ENCODE assay signal across 9 cellular contexts in the genomic region with DNA sequence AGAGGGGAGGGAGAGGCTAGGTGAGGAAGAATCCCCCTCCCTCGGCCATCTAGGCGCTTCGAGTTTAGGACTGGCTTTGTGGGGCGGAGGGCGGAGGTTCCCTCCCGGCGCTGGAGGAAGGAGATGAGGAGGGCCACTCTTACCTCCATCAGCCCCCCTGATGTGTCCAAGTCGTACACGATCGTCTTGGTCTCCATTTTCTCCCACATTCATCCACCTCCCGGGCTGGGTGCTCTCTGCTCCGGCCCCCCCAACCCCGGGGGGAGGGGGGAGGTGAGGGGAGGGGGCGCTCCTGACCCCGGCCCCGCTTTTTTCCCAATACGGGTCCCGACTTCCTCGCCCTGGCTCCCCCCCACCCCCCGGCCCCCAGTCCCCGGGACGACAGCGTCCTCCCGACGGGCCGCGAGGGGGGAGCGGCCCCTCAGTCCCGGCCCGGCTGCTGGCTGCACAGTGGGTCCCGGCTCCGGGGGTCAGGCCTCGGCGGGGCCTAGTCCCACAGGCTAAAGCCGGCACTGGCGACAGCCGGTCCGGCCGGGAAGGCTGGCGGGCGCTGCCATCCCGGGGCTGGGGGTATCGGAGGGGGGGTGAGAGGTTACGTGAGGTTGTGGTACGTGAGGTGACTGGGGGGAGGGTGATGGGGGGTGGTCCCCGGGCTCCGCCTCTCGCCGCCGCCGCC. TPM values are rescaled to one million over a fixed set of nuclear protein-coding genes. Genes with fewer than 3 reads are reported as not detected.
DNase-seq lines count a peak whose midpoint lies in the region.
"Had no signal": no experiment of that assay in that cellular context is flagged by ENCODE, and none has a peak within 500 bp of the region (broad histone marks: within the 10 kb centered on the region; RNA-seq: fewer than 3 reads in every experiment).

No MANE protein-coding gene starts in this region.

- H3K4me3 Mint-ChIP-seq in activated naive CD4-positive, alpha-beta T cell treated with anti-CD3 and anti-CD28 coated beads for 36 hours, result peak overlapping the region; percentile 96
- peak overlapping the region; percentile 97 for H3K4me3 Mint-ChIP-seq in activated T-helper 1 cell treated with anti-CD3 and anti-CD28 coated beads, Interleukin-12 subunit alpha, Interleukin-12 subunit beta, Interleukin-2, Interleukin-4 antibody, amounts not matched to agents 30 ng/mL and 10 ng/mL and 1 ng/mL, durations not matched to agents 14 hours and 24 hours and 36 hours

- H3K27ac ChIP-seq in subcutaneous abdominal adipose tissue (ENCODE audit: low read depth, low read length), result peak overlapping the region; percentile 79

- intact Hi-C loops in activated naive CD4-positive, alpha-beta T cell treated with anti-CD3 and anti-CD28 coated beads for 36 hours (cut with micrococcal nuclease), result loop anchor here (1.0 to 10.0 kb wide), 9 partner anchors 108 to 616 kb away; a partner anchor contains a TSS
- intact Hi-C loops in activated T-helper 1 cell treated with anti-CD3 and anti-CD28 coated beads, Interleukin-12 subunit alpha, Interleukin-12 subunit beta, Interleukin-2, Interleukin-4 antibody, amounts not matched to agents 30 ng/mL and 10 ng/mL and 1 ng/mL, durations not matched to agents 14 hours and 24 hours and 36 hours (cut with micrococcal nuclease), result loop anchor here (2.0 to 10.0 kb wide), 7 partner anchors 108 to 634 kb away; a partner anchor contains a TSS

- H3K27me3 Mint-ChIP-seq in activated naive CD4-positive, alpha-beta T cell treated with anti-CD3 and anti-CD28 coated beads for 36 hours (ENCODE audit: low read depth), result no peaks in the 10 kb centered on the region
- H3K27me3 Mint-ChIP-seq in activated T-helper 1 cell treated with anti-CD3 and anti-CD28 coated beads, Interleukin-12 subunit alpha, Interleukin-12 subunit beta, Interleukin-2, Interleukin-4 antibody, amounts not matched to agents 30 ng/mL and 10 ng/mL and 1 ng/mL, durations not matched to agents 14 hours and 24 hours and 36 hours (ENCODE audit: insufficient read depth), result no peaks in the 10 kb centered on the region

- H3K4me1 ChIP-seq in subcutaneous abdominal adipose tissue (ENCODE audit: control insufficient read depth in 5 of 5, insufficient read depth in 5 of 5, low read length in 5 of 5), result peaks cover 4 to 57% (median 51%) of the 10 kb centered on the region in 5 donors

- peak overlapping the region in 4 of 5 donors; percentile 77 to 90 (median 88) for H3K9ac ChIP-seq in subcutaneous abdominal adipose tissue (ENCODE audit: low read length in 5 of 5)

- H3K9me3 ChIP-seq in iPS-18c (ENCODE audit: control insufficient read depth, insufficient read depth, low read length) (no peaks in the 10 kb centered on the region), subcutaneous abdominal adipose tissue (ENCODE audit: control insufficient read depth in 5 of 5, low read length in 5 of 5) (no peaks in the 10 kb centered on the region)

- CTCF ChIA-PET in activated naive CD4-positive, alpha-beta T cell treated with anti-CD3 and anti-CD28 coated beads for 36 hours (lab: Charles Lee), result interaction anchor here (0.8 to 6.0 kb wide), 8 partner anchors 17 to 223 kb away, joined by 3 to 43 read pairs (median 14); a partner anchor contains a TSS

- no peaks in the 10 kb centered on the region for H3K36me3 ChIP-seq in subcutaneous abdominal adipose tissue (ENCODE audit: control insufficient read depth in 5 of 5, insufficient read depth in 5 of 5, low read length in 5 of 5)

- peak overlapping the region; percentile 97 for H3K27ac Mint-ChIP-seq in activated naive CD4-positive, alpha-beta T cell treated with anti-CD3 and anti-CD28 coated beads for 36 hours
- H3K27ac Mint-ChIP-seq in activated T-helper 1 cell treated with anti-CD3 and anti-CD28 coated beads, Interleukin-12 subunit alpha, Interleukin-12 subunit beta, Interleukin-2, Interleukin-4 antibody, amounts not matched to agents 30 ng/mL and 10 ng/mL and 1 ng/mL, durations not matched to agents 14 hours and 24 hours and 36 hours, result peak overlapping the region; percentile 92

- H3K4me3 ChIP-seq in iPS-18c (ENCODE audit: insufficient read depth, low read depth, low read length), result peak overlapping the region; percentile 88
- peak overlapping the region; percentile 86 to 94 (median 92) for H3K4me3 ChIP-seq in subcutaneous abdominal adipose tissue (ENCODE audit: low read depth in 1 of 5, low read length in 5 of 5)

- H3K27me3 ChIP-seq in subcutaneous abdominal adipose tissue (ENCODE audit: control insufficient read depth in 5 of 5, insufficient read depth in 4 of 5, low read length in 5 of 5), result no peaks in the 10 kb centered on the region

- DNase-seq in activated naive CD4-positive, alpha-beta T cell treated with anti-CD3 and anti-CD28 coated beads for 36 hours, result no peak
- DNase-seq in activated naive CD4-positive, alpha-beta T cell treated with Interleukin-2 at 50 U/mL for 16 hours, result no peak
- DNase-seq in activated T-helper 1 cell treated with anti-CD3 and anti-CD28 coated beads, Interleukin-12 subunit alpha, Interleukin-12 subunit beta, Interleukin-2, Interleukin-4 antibody, amounts not matched to agents 30 ng/mL and 10 ng/mL and 1 ng/mL, durations not matched to agents 14 hours and 24 hours and 36 hours (ENCODE audit: low spot score), result no peak
- DNase-seq in NCI-H2107 treated with DMSO at 0.1 percent for 48 hours (lab: John Stamatoyannopoulos, UW; ENCODE audit: unreplicated experiment), result no peak
- no peak for DNase-seq in DMS 273 (lab: John Stamatoyannopoulos, UW; ENCODE audit: unreplicated experiment)
- no peak for DNase-seq in NAMALWA (ENCODE audit: low spot score)

- peaks cover 31% of the 10 kb centered on the region for H3K4me1 Mint-ChIP-seq in activated naive CD4-positive, alpha-beta T cell treated with anti-CD3 and anti-CD28 coated beads for 36 hours (ENCODE audit: low read depth)
- H3K4me1 Mint-ChIP-seq in activated T-helper 1 cell treated with anti-CD3 and anti-CD28 coated beads, Interleukin-12 subunit alpha, Interleukin-12 subunit beta, Interleukin-2, Interleukin-4 antibody, amounts not matched to agents 30 ng/mL and 10 ng/mL and 1 ng/mL, durations not matched to agents 14 hours and 24 hours and 36 hours (ENCODE audit: low read depth), result peaks cover 24% of the 10 kb centered on the region

- H3K9me3 Mint-ChIP-seq in activated naive CD4-positive, alpha-beta T cell treated with anti-CD3 and anti-CD28 coated beads for 36 hours, result no peaks in the 10 kb centered on the region
- H3K9me3 Mint-ChIP-seq in activated T-helper 1 cell treated with anti-CD3 and anti-CD28 coated beads, Interleukin-12 subunit alpha, Interleukin-12 subunit beta, Interleukin-2, Interleukin-4 antibody, amounts not matched to agents 30 ng/mL and 10 ng/mL and 1 ng/mL, durations not matched to agents 14 hours and 24 hours and 36 hours, result no peaks in the 10 kb centered on the region

- H3K36me3 Mint-ChIP-seq in activated naive CD4-positive, alpha-beta T cell treated with anti-CD3 and anti-CD28 coated beads for 36 hours (ENCODE audit: low read depth), result peaks cover 28% of the 10 kb centered on the region
- peaks cover 14% of the 10 kb centered on the region for H3K36me3 Mint-ChIP-seq in activated T-helper 1 cell treated with anti-CD3 and anti-CD28 coated beads, Interleukin-12 subunit alpha, Interleukin-12 subunit beta, Interleukin-2, Interleukin-4 antibody, amounts not matched to agents 30 ng/mL and 10 ng/mL and 1 ng/mL, durations not matched to agents 14 hours and 24 hours and 36 hours (ENCODE audit: low read depth)

RNA-seq across cellular contexts. Expression of a gene that starts 0.4 kb away (rescaled TPM):
- 10 to 100 TPM; 52.8 to 56.7 TPM for total RNA-seq in activated naive CD4-positive, alpha-beta T cell treated with anti-CD3 and anti-CD28 coated beads for 36 hours
- 58.4 and 64.9 TPM in 2 replicates for total RNA-seq in activated T-helper 1 cell treated with anti-CD3 and anti-CD28 coated beads, Interleukin-12 subunit alpha, Interleukin-12 subunit beta, Interleukin-2, Interleukin-4 antibody, amounts not matched to agents 30 ng/mL and 10 ng/mL and 1 ng/mL, durations not matched to agents 14 hours and 24 hours and 36 hours

RNA-seq across cellular contexts. Expression of a gene that starts 48.0 kb away (rescaled TPM):
- 10 to 100 TPM; 20.1 to 20.9 TPM for total RNA-seq in activated naive CD4-positive, alpha-beta T cell treated with anti-CD3 and anti-CD28 coated beads for 36 hours
- 34.6 and 34.9 TPM in 2 replicates for total RNA-seq in activated T-helper 1 cell treated with anti-CD3 and anti-CD28 coated beads, Interleukin-12 subunit alpha, Interleukin-12 subunit beta, Interleukin-2, Interleukin-4 antibody, amounts not matched to agents 30 ng/mL and 10 ng/mL and 1 ng/mL, durations not matched to agents 14 hours and 24 hours and 36 hours

RNA-seq across cellular contexts. Expression of a gene that starts 53.4 kb away (rescaled TPM):
- 10 to 100 TPM; 66.0 to 71.5 TPM for total RNA-seq in activated naive CD4-positive, alpha-beta T cell treated with anti-CD3 and anti-CD28 coated beads for 36 hours
- total RNA-seq in activated T-helper 1 cell treated with anti-CD3 and anti-CD28 coated beads, Interleukin-12 subunit alpha, Interleukin-12 subunit beta, Interleukin-2, Interleukin-4 antibody, amounts not matched to agents 30 ng/mL and 10 ng/mL and 1 ng/mL, durations not matched to agents 14 hours and 24 hours and 36 hours, result 92.2 and 98.8 TPM in 2 replicates

RNA-seq across cellular contexts. Expression of a gene that starts 54.9 kb away (rescaled TPM):
- not detected for total RNA-seq in activated naive CD4-positive, alpha-beta T cell treated with anti-CD3 and anti-CD28 coated beads for 36 hours
- not detected in 2 replicates for total RNA-seq in activated T-helper 1 cell treated with anti-CD3 and anti-CD28 coated beads, Interleukin-12 subunit alpha, Interleukin-12 subunit beta, Interleukin-2, Interleukin-4 antibody, amounts not matched to agents 30 ng/mL and 10 ng/mL and 1 ng/mL, durations not matched to agents 14 hours and 24 hours and 36 hours
- total RNA-seq: glomerular endothelial cell had no signal
